29 cellular contexts compared by ENCODE assay signal in the genomic region with DNA sequence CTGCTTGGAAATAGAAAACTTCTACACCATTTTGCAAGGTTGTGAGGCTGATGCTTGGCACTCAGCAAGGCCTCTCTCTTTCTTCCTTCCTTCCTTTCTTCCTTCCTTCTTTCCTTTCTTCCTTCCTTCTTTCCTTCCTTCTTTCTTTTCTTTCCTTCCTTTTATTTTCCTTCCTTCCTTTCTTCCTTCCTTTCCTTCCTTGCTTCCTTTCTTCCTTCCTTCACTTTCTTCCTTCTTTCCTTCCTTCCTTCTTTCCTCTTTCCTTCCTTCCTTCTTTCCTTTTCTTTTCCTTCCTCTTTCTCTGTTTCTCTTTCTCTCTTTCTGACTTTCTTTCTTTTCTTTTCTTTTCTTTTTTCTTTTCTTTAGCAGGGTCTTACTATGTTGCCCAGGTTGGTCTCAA.
"Had no signal": no experiment of that assay in that cellular context is flagged by ENCODE, and none has a peak within 500 bp of the region (broad histone marks: within the 10 kb centered on the region; RNA-seq: fewer than 3 reads in every experiment).

No MANE protein-coding gene starts in this region.

- H3K9me3 ChIP-seq: body of pancreas, Peyer's patch, SJCRH30, SK-N-SH had no signal

- H3K9ac ChIP-seq: KMS-11, SK-N-SH had no signal

- H3K36me3 Mint-ChIP-seq: activated naive CD8-positive, alpha-beta T cell treated with anti-CD3 and anti-CD28 coated beads for 36 hours had no signal

- H3K9me3 Mint-ChIP-seq: activated CD4-positive, alpha-beta memory T cell treated with anti-CD3 and anti-CD28 coated beads, Interleukin-2, amount 10 ng/mL, durations not matched to agents 7 days and 5 days; activated naive CD4-positive, alpha-beta T cell treated with anti-CD3 and anti-CD28 coated beads for 36 hours; activated naive CD8-positive, alpha-beta T cell treated with anti-CD3 and anti-CD28 coated beads for 36 hours; activated T-helper 17 cell treated with anti-CD3 and anti-CD28 coated beads, Interleukin-2, amount 50 U/mL, for 72 hours had no signal

- H3K36me3 ChIP-seq: Peyer's patch, SJCRH30, WERI-Rb-1 had no signal

- H3K27ac ChIP-seq: body of pancreas, KMS-11, Peyer's patch, RWPE1, SJCRH30, WERI-Rb-1 had no signal

- H3K27ac Mint-ChIP-seq: activated CD4-positive, alpha-beta memory T cell treated with anti-CD3 and anti-CD28 coated beads, Interleukin-2, amount 10 ng/mL, durations not matched to agents 7 days and 5 days; activated CD4-positive, alpha-beta T cell treated with anti-CD3 and anti-CD28 coated beads for 36 hours; activated naive CD4-positive, alpha-beta T cell treated with anti-CD3 and anti-CD28 coated beads for 36 hours; activated naive CD8-positive, alpha-beta T cell treated with anti-CD3 and anti-CD28 coated beads for 36 hours; activated T-helper 17 cell treated with anti-CD3 and anti-CD28 coated beads, Interleukin-2, amount 50 U/mL, for 72 hours had no signal

- H3K27me3 ChIP-seq: body of pancreas, Peyer's patch had no signal

- H3K4me1 Mint-ChIP-seq: activated CD4-positive, alpha-beta memory T cell treated with anti-CD3 and anti-CD28 coated beads, Interleukin-2, amount 10 ng/mL, durations not matched to agents 7 days and 5 days; activated CD4-positive, alpha-beta T cell treated with anti-CD3 and anti-CD28 coated beads for 36 hours; activated naive CD8-positive, alpha-beta T cell treated with anti-CD3 and anti-CD28 coated beads for 36 hours; activated T-helper 17 cell treated with anti-CD3 and anti-CD28 coated beads, Interleukin-2, amount 50 U/mL, for 72 hours had no signal

- ATAC-seq: activated CD4-positive, alpha-beta T cell treated with anti-CD3 and anti-CD28 coated beads for 36 hours; activated T-helper 17 cell treated with anti-CD3 and anti-CD28 coated beads, Interleukin-2, amount 50 U/mL, for 72 hours; body of pancreas had no signal

- H3K4me2 ChIP-seq: SK-N-SH had no signal

- H3K27me3 Mint-ChIP-seq: activated CD4-positive, alpha-beta memory T cell treated with anti-CD3 and anti-CD28 coated beads, Interleukin-2, amount 10 ng/mL, durations not matched to agents 7 days and 5 days had no signal

- H3K4me3 ChIP-seq: body of pancreas, Peyer's patch, SJCRH30 had no signal

- H3K9me2 ChIP-seq: SK-N-SH had no signal

- H3K4me3 Mint-ChIP-seq: activated CD4-positive, alpha-beta memory T cell treated with anti-CD3 and anti-CD28 coated beads, Interleukin-2, amount 10 ng/mL, durations not matched to agents 7 days and 5 days; activated CD4-positive, alpha-beta T cell treated with anti-CD3 and anti-CD28 coated beads for 36 hours; activated naive CD4-positive, alpha-beta T cell treated with anti-CD3 and anti-CD28 coated beads for 36 hours; activated naive CD8-positive, alpha-beta T cell treated with anti-CD3 and anti-CD28 coated beads for 36 hours; activated T-helper 17 cell treated with anti-CD3 and anti-CD28 coated beads, Interleukin-2, amount 50 U/mL, for 72 hours had no signal

- H3K4me1 ChIP-seq: body of pancreas, Peyer's patch, SJCRH30 had no signal

- DNase-seq: activated CD4-positive, alpha-beta memory T cell treated with anti-CD3 and anti-CD28 coated beads, Interleukin-2, amount 10 ng/mL, durations not matched to agents 7 days and 5 days; activated CD4-positive, alpha-beta T cell treated with anti-CD3 and anti-CD28 coated beads for 36 hours; activated CD4-positive, alpha-beta T cell treated with anti-CD3 and anti-CD28 coated beads, Interleukin-2, amount 50 U/mL, for 1 hour; activated gamma-delta T cell; activated naive CD4-positive, alpha-beta T cell treated with anti-CD3 and anti-CD28 coated beads for 36 hours; activated naive CD8-positive, alpha-beta T cell treated with anti-CD3 and anti-CD28 coated beads for 36 hours; activated T-cell treated with anti-CD3 and anti-CD28 coated beads for 4 hours; activated T-cell treated with anti-CD3 and anti-CD28 coated beads, Interleukin-2, amount 50 U/mL, for 48 hours; body of pancreas; central memory CD4-positive, alpha-beta T cell; MV-4-11; NCI-H1092 treated with DMSO at 0.1 percent for 48 hours; NCI-H1417 treated with DMSO at 0.1 percent for 48 hours; NCI-H1694; NCI-H2029; NCI-H2107; NCI-H2171 treated with DMSO at 0.1 percent for 48 hours; NCI-H226; NCI-H526; NK-92 treated with Interleukin-12 subunit alpha and Interleukin-12 subunit beta, amount 100 ng/mL, for 24 hours; Peyer's patch; Right ventricle myocardium superior; SJCRH30; SK-N-SH; T-helper 1 cell; WERI-Rb-1 had no signal
